10 cellular contexts compared by ENCODE assay signal in genomic region chrX:119218198-119218597, GRCh38. TPM values are rescaled to one million over a fixed set of nuclear protein-coding genes. Genes with fewer than 3 reads are reported as not detected.
DNase-seq lines count a peak whose midpoint lies in the region; ATAC-seq and TF ChIP-seq lines count a peak whose summit lies in the region.
"Had no signal": no experiment of that assay in that cellular context is flagged by ENCODE, and none has a peak within 500 bp of the region (broad histone marks: within the 10 kb centered on the region; RNA-seq: fewer than 3 reads in every experiment).

No MANE protein-coding gene starts in this region.

- peaks cover 42% of the 10 kb centered on the region for H3K9me3 Mint-ChIP-seq in endodermal cell
- no peaks in the 10 kb centered on the region for H3K9me3 Mint-ChIP-seq in stimulated activated naive CD8-positive, alpha-beta T cell treated with anti-CD3 and anti-CD28 coated beads, Interleukin-15, amount 100 ng/mL, for 72 hours

- H3K27ac ChIP-seq in endodermal cell (ENCODE audit: low read depth, low read length) (no peak overlapping the region), psoas muscle (no peak overlapping the region)
- H3K27ac ChIP-seq: BLaER1 treated with 17β-estradiol and CSF1 and Interleukin-3, amounts not matched to agents 10 nM and 100 nM had no signal

- no peak for ATAC-seq in psoas muscle
- ATAC-seq in stimulated activated naive CD8-positive, alpha-beta T cell treated with anti-CD3 and anti-CD28 coated beads, Interleukin-15, amount 100 ng/mL, for 72 hours, result no peak
- no peak for ATAC-seq in HG03280 (IDR thresholded peaks at IDR 0.05; ENCODE audit: unreplicated experiment)

- no peak overlapping the region for H3K4me3 Mint-ChIP-seq in endodermal cell
- H3K4me3 Mint-ChIP-seq in stimulated activated naive CD8-positive, alpha-beta T cell treated with anti-CD3 and anti-CD28 coated beads, Interleukin-15, amount 100 ng/mL, for 72 hours, result no peak overlapping the region

- peak; percentile 15 for TF ChIP-seq CTCF in NB4 (IDR thresholded peaks at IDR 0.05; ENCODE audit: low read depth, low read length)
- peak; percentile 62 for TF ChIP-seq CTCF in endodermal cell (conservative IDR thresholded peaks at IDR 0.05)
- TF ChIP-seq CTCF in psoas muscle (IDR thresholded peaks at IDR 0.05), result peak; percentile 31

- DNase-seq in NCI-H1105 treated with DMSO at 0.1 percent for 48 hours (lab: John Stamatoyannopoulos, UW), result peak; percentile 34
- DNase-seq in NCI-H1105 (lab: John Stamatoyannopoulos, UW), result no peak
- peak; percentile 15 for DNase-seq in NB4 (ENCODE audit: low read depth)
- no peak for DNase-seq in endodermal cell
- no peak for DNase-seq in psoas muscle
- DNase-seq in stimulated activated naive CD8-positive, alpha-beta T cell treated with anti-CD3 and anti-CD28 coated beads, Interleukin-15, amount 100 ng/mL, for 72 hours, result no peak
- DNase-seq in 8988T, result no peak
- DNase-seq: activated CD8-positive, alpha-beta memory T cell treated with anti-CD3 and anti-CD28 coated beads, Interleukin-2, amount 50 U/mL, for 48 hours had no signal

- TF ChIP-seq POLR2A in NB4 (IDR thresholded peaks at IDR 0.05; ENCODE audit: extremely low read depth, insufficient read length), result no peak

- no peak overlapping the region for H3K9ac ChIP-seq in endodermal cell (ENCODE audit: extremely low read depth, low read length, poor library complexity, severe bottlenecking)
- H3K9ac ChIP-seq: BLaER1 treated with 17β-estradiol and CSF1 and Interleukin-3, amounts not matched to agents 10 nM and 100 nM had no signal

- no peaks in the 10 kb centered on the region for H3K9me3 ChIP-seq in endodermal cell (ENCODE audit: control insufficient read depth, low read length)
- no peaks in the 10 kb centered on the region for H3K9me3 ChIP-seq in psoas muscle

- no peaks in the 10 kb centered on the region for H3K36me3 Mint-ChIP-seq in endodermal cell (ENCODE audit: low read depth)

- H3K27me3 Mint-ChIP-seq in endodermal cell (ENCODE audit: insufficient read depth), result no peaks in the 10 kb centered on the region
- H3K27me3 Mint-ChIP-seq in stimulated activated naive CD8-positive, alpha-beta T cell treated with anti-CD3 and anti-CD28 coated beads, Interleukin-15, amount 100 ng/mL, for 72 hours, result peaks cover 5% of the 10 kb centered on the region

- H3K27me3 ChIP-seq in endodermal cell (ENCODE audit: control insufficient read depth, insufficient read depth, low read length, poor library complexity, severe bottlenecking) (no peaks in the 10 kb centered on the region), psoas muscle (ENCODE audit: insufficient read depth in 3 of 3, low read length in 2 of 3) (peaks cover 0 to 15% (median 0%) of the 10 kb centered on the region in 3 donors)
- H3K27me3 ChIP-seq: BLaER1 treated with 17β-estradiol and CSF1 and Interleukin-3, amounts not matched to agents 10 nM and 100 nM had no signal

- H3K4me3 ChIP-seq in NB4 (ENCODE audit: low read depth, low read length) (no peak overlapping the region), endodermal cell (ENCODE audit: low read length) (no peak overlapping the region), psoas muscle (no peak overlapping the region)
- H3K4me3 ChIP-seq: BLaER1 treated with 17β-estradiol and CSF1 and Interleukin-3, amounts not matched to agents 10 nM and 100 nM had no signal

- no peak overlapping the region for H3K27ac Mint-ChIP-seq in endodermal cell
- no peak overlapping the region for H3K27ac Mint-ChIP-seq in stimulated activated naive CD8-positive, alpha-beta T cell treated with anti-CD3 and anti-CD28 coated beads, Interleukin-15, amount 100 ng/mL, for 72 hours

- H3K4me1 ChIP-seq in endodermal cell (ENCODE audit: control insufficient read depth, insufficient read depth, low read length) (no peaks in the 10 kb centered on the region), psoas muscle (no peaks in the 10 kb centered on the region)
- H3K4me1 ChIP-seq: BLaER1 treated with 17β-estradiol and CSF1 and Interleukin-3, amounts not matched to agents 10 nM and 100 nM had no signal

- H3K4me1 Mint-ChIP-seq in endodermal cell, result peaks cover 3% of the 10 kb centered on the region
- H3K4me1 Mint-ChIP-seq in stimulated activated naive CD8-positive, alpha-beta T cell treated with anti-CD3 and anti-CD28 coated beads, Interleukin-15, amount 100 ng/mL, for 72 hours, result no peaks in the 10 kb centered on the region

- WGBS in endodermal cell (ENCODE audit: insufficient coverage in 1 of 2, insufficient read length in 1 of 2), 2 experiments, result 100% methylated on average over 2 of the region's 4 CpGs; no CpG with 5 or more reads in 1 of the 2 experiments
- WGBS in psoas muscle, 3 donors, result 26 to 30% (median 26%) methylated on average over 4 of the region's 4 CpGs

- H3K36me3 ChIP-seq in endodermal cell (ENCODE audit: control insufficient read depth, insufficient read depth, low read length) (no peaks in the 10 kb centered on the region), psoas muscle (ENCODE audit: insufficient read depth in 1 of 2, low read depth in 1 of 2) (no peaks in the 10 kb centered on the region)
- H3K36me3 ChIP-seq: BLaER1 treated with 17β-estradiol and CSF1 and Interleukin-3, amounts not matched to agents 10 nM and 100 nM had no signal

- intact Hi-C loops in psoas muscle (cut with DNase I), result no loop called here

RNA-seq across cellular contexts. Expression of gene PGRMC1, which starts 17.9 kb away (rescaled TPM):
- total RNA-seq in endodermal cell (100 to 1,000 TPM; 108 to 115 TPM), psoas muscle (10 to 100 TPM in 3 of 4 donors, 1 to 10 TPM in 1; 6.3 to 15.4 (median 10.7) TPM)
- 275 TPM for polyA plus RNA-seq in endodermal cell (2013, experiment 1 of 2)
- 271 TPM for polyA plus RNA-seq in endodermal cell (2013, experiment 2 of 2)
- 10 to 100 TPM in 1 of 3 donors, 1 to 10 TPM in 2; 7.1 to 12.0 (median 9.8) TPM for polyA plus RNA-seq in psoas muscle

Comparison
In these comparisons a context has a peak if more than half of its experiments do, and no peak if none do; other contexts are left out.
1. DNase-seq: peak in NCI-H1105 treated with DMSO at 0.1 percent for 48 hours (single experiment) and NB4 (single experiment); none in NCI-H1105 (single experiment), endodermal cell (single experiment), psoas muscle (0 of 2), stimulated activated naive CD8-positive, alpha-beta T cell treated with anti-CD3 and anti-CD28 coated beads, Interleukin-15, amount 100 ng/mL, for 72 hours (0 of 2) and 8988T (single experiment).
2. RNA of gene PGRMC1, which starts 17.9 kb away (total RNA-seq): 108 to 115 TPM in endodermal cell; 6.3 to 15.4 TPM in psoas muscle; every median in the first group is over 4 times any median in the second.
3. Peak in every context shown above with its lines, with median percentiles within 50 percentile points of each other: CTCF ChIP-seq.